In genomic region chr21:25709684-25710265, GRCh38 we compare ENCODE assay signal across 1 cellular context.
TF ChIP-seq lines count a peak whose summit lies in the region.

No MANE protein-coding gene starts in this region.

TF ChIP-seq in H1, 55 proteins besides CTCF, POLR2A, EP300 and RAD21:
- TF ChIP-seq JUND (IDR thresholded peaks at IDR 0.05; ENCODE audit: low read length) (no peak), BCL11A (IDR thresholded peaks at IDR 0.05; ENCODE audit: low read depth in 2 of 2, low read length in 2 of 2) (no peak), TEAD4 (IDR thresholded peaks at IDR 0.05; ENCODE audit: low read depth, low read length) (no peak), SP1 (IDR thresholded peaks at IDR 0.05; ENCODE audit: low read depth, low read length) (no peak), HDAC2 (IDR thresholded peaks at IDR 0.05; ENCODE audit: borderline replicate concordance in 1 of 2, low read depth in 2 of 2, low read length in 2 of 2) (no peak), YY1 (IDR thresholded peaks at IDR 0.05; ENCODE audit: low read depth, low read length) (no peak), JUN (IDR thresholded peaks at IDR 0.05; ENCODE audit: low read depth, low read length) (no peak), NRF1 (IDR thresholded peaks at IDR 0.05; ENCODE audit: low read depth, low read length) (no peak), GTF2F1 (IDR thresholded peaks at IDR 0.05; ENCODE audit: borderline replicate concordance, low read depth, low read length) (no peak), HDAC6 (IDR thresholded peaks at IDR 0.05; ENCODE audit: low read depth, low read length) (no peak), SIX5 (IDR thresholded peaks at IDR 0.05; ENCODE audit: low read depth, low read length) (no peak), CBX5 (IDR thresholded peaks at IDR 0.05; ENCODE audit: low read depth, low read length) (no peak), TAF1 (IDR thresholded peaks at IDR 0.05; ENCODE audit: low read depth, low read length) (no peak), SIRT6 (IDR thresholded peaks at IDR 0.05; ENCODE audit: low read length) (no peak), RFX5 (IDR thresholded peaks at IDR 0.05; ENCODE audit: borderline replicate concordance, low read depth, low read length) (no peak), MAFK (IDR thresholded peaks at IDR 0.05; ENCODE audit: low read depth, low read length) (no peak), CHD7 (IDR thresholded peaks at IDR 0.05; ENCODE audit: insufficient replicate concordance, low read length) (no peak), SAP30 (IDR thresholded peaks at IDR 0.05; ENCODE audit: insufficient read depth, insufficient replicate concordance, low read length) (no peak), ASH2L (IDR thresholded peaks at IDR 0.05; ENCODE audit: low read length) (no peak), CHD1 (IDR thresholded peaks at IDR 0.05; ENCODE audit: low read depth, low read length) (no peak)
